In genomic region chr10:19839090-19839489, GRCh38 we compare ENCODE assay signal across 14 cellular contexts. TPM values are rescaled to one million over a fixed set of nuclear protein-coding genes. Genes with fewer than 3 reads are reported as not detected.
DNase-seq lines count a peak whose midpoint lies in the region; ATAC-seq and TF ChIP-seq lines count a peak whose summit lies in the region.
"Had no signal": no experiment of that assay in that cellular context is flagged by ENCODE, and none has a peak within 500 bp of the region (broad histone marks: within the 10 kb centered on the region; RNA-seq: fewer than 3 reads in every experiment).

No MANE protein-coding gene starts in this region.

- H3K4me3 ChIP-seq in right cardiac atrium (ENCODE audit: low read length), result no peak overlapping the region
- no peak overlapping the region for H3K4me3 ChIP-seq in iPS-18a (ENCODE audit: low read length)
- H3K4me3 ChIP-seq: BLaER1, GM23248 had no signal

- no peaks in the 10 kb centered on the region for H3K36me3 ChIP-seq in iPS-18a (ENCODE audit: control insufficient read depth, low read depth, low read length)
- H3K36me3 ChIP-seq: BLaER1 had no signal

- POLR2A ChIA-PET in WTC11 (lab: Charles Lee), result no interaction called here

- H3K27me3 Mint-ChIP-seq in WTC11 (ENCODE audit: low read depth), result no peaks in the 10 kb centered on the region
- H3K27me3 Mint-ChIP-seq: IgD-negative memory B cell had no signal

- H3K27me3 ChIP-seq in right cardiac atrium (ENCODE audit: control insufficient read depth, insufficient read depth), result no peaks in the 10 kb centered on the region
- H3K27me3 ChIP-seq in iPS-18a (ENCODE audit: control insufficient read depth, insufficient read depth, low read length), result no peaks in the 10 kb centered on the region
- H3K27me3 ChIP-seq: BLaER1 had no signal

- H3K9me3 ChIP-seq in right cardiac atrium (ENCODE audit: control insufficient read depth, low read length) (no peaks in the 10 kb centered on the region), iPS-18a (ENCODE audit: control insufficient read depth, low read depth, low read length) (no peaks in the 10 kb centered on the region)
- H3K9me3 ChIP-seq: BLaER1 had no signal

- CTCF ChIA-PET in WTC11 (lab: Charles Lee), result interaction anchor here (0.6 kb wide), 1 partner anchor 51 kb away, joined by 3 read pairs; no protein-coding TSS in a partner anchor

- no peaks in the 10 kb centered on the region for H3K36me3 Mint-ChIP-seq in WTC11
- H3K36me3 Mint-ChIP-seq: CD8-positive, alpha-beta T cell; IgD-negative memory B cell had no signal

- intact Hi-C loops in right cardiac atrium (cut with DNase I), result no loop called here
- intact Hi-C loops in left cardiac atrium (cut with DNase I), result no loop called here

- H3K4me1 ChIP-seq in right cardiac atrium (ENCODE audit: control insufficient read depth, insufficient read depth, low read length), result peaks cover 6% of the 10 kb centered on the region
- H3K4me1 ChIP-seq in iPS-18a (ENCODE audit: control insufficient read depth, low read depth, low read length), result peaks cover 41% of the 10 kb centered on the region
- H3K4me1 ChIP-seq: BLaER1 had no signal

- no peak overlapping the region for H3K9ac ChIP-seq in iPS-18a (ENCODE audit: low read length)
- H3K9ac ChIP-seq: BLaER1, GM23248 had no signal

- TF ChIP-seq CTCF in WTC11 (IDR thresholded peaks at IDR 0.05), result no peak

- DNase-seq in right cardiac atrium, result peak in 2 of 3 donors; percentile 33 to 71
- DNase-seq in left cardiac atrium, result no peak
- no peak for DNase-seq in WTC11 (ENCODE audit: low spot score)
- no peak for DNase-seq in NCI-H146 (lab: John Stamatoyannopoulos, UW)
- DNase-seq in cerebellum (ENCODE audit: low spot score), result no peak
- DNase-seq in DMS114 treated with DMSO at 0.1 percent for 48 hours (lab: John Stamatoyannopoulos, UW; ENCODE audit: unreplicated experiment), result no peak
- DNase-seq: 8988T; CD8-positive, alpha-beta T cell; DMS 273 treated with DMSO at 0.1 percent for 48 hours; GM23248; H9 had no signal

- peak overlapping the region; percentile 73 for H3K27ac Mint-ChIP-seq in WTC11
- H3K27ac Mint-ChIP-seq: CD8-positive, alpha-beta T cell; IgD-negative memory B cell had no signal

- H3K27ac ChIP-seq in right cardiac atrium (ENCODE audit: low read length) (no peak overlapping the region), iPS-18a (ENCODE audit: low read length) (peak overlapping the region; percentile 40)
- H3K27ac ChIP-seq: BLaER1, GM23248 had no signal

- peaks cover 67% of the 10 kb centered on the region for H3K4me1 Mint-ChIP-seq in WTC11
- H3K4me1 Mint-ChIP-seq: IgD-negative memory B cell had no signal

- no peak overlapping the region for H3K4me3 Mint-ChIP-seq in WTC11
- H3K4me3 Mint-ChIP-seq: CD8-positive, alpha-beta T cell; H9; IgD-negative memory B cell had no signal

- ATAC-seq in right cardiac atrium (peak; percentile 13 to 62), left cardiac atrium (no peak), WTC11 (no peak)
- ATAC-seq: CD8-positive, alpha-beta T cell had no signal

- WGBS in right cardiac atrium, result 61% methylated on average over 3 of the region's 3 CpGs

- peaks cover 3% of the 10 kb centered on the region; the same call in 1 of the 2 replicates for H3K9me3 Mint-ChIP-seq in WTC11
- H3K9me3 Mint-ChIP-seq: CD8-positive, alpha-beta T cell; H9 had no signal

TF ChIP-seq in WTC11, 78 proteins besides CTCF, POLR2A, EP300 and RAD21:
- no peak for TF ChIP-seq CREB1 (CRISPR knock-in tag; IDR thresholded peaks at IDR 0.05)
- TF ChIP-seq NFATC4 (CRISPR knock-in tag; IDR thresholded peaks at IDR 0.05), result no peak
- TF ChIP-seq, protein P1, sequence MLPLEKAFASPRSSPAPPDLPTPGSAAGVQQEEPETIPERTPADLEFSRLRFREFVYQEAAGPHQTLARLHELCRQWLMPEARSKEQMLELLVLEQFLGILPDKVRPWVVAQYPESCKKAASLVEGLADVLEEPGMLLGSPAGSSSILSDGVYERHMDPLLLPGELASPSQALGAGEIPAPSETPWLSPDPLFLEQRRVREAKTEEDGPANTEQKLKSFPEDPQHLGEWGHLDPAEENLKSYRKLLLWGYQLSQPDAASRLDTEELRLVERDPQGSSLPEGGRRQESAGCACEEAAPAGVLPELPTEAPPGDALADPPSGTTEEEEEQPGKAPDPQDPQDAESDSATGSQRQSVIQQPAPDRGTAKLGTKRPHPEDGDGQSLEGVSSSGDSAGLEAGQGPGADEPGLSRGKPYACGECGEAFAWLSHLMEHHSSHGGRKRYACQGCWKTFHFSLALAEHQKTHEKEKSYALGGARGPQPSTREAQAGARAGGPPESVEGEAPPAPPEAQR (CRISPR knock-in tag; IDR thresholded peaks at IDR 0.05), result no peak
- no peak for TF ChIP-seq E2F1 (CRISPR knock-in tag; IDR thresholded peaks at IDR 0.05)

RNA-seq across cellular contexts. Expression of gene PLXDC2, which starts 22.9 kb away (rescaled TPM):
- total RNA-seq in right cardiac atrium (10 to 100 TPM; 25.2 to 37.4 (median 27.0) TPM), left cardiac atrium (10 to 100 TPM; 19.8 to 25.3 TPM), WTC11 (2021) (31.7 to 37.9 TPM (median 37.8 TPM) in 3 replicates), cerebellum (59.6 TPM)
- polyA plus RNA-seq in right cardiac atrium, result 5.5 TPM

Comparison
In these comparisons a context has a peak if more than half of its experiments do, and no peak if none do; other contexts are left out.
1. ATAC-seq: peak in right cardiac atrium (2 of 2); none in left cardiac atrium (0 of 2) and WTC11 (single experiment).
2. DNase-seq: peak in right cardiac atrium (2 of 3); none in left cardiac atrium (single experiment), WTC11 (single experiment), NCI-H146 (single experiment), cerebellum (single experiment) and DMS114 treated with DMSO at 0.1 percent for 48 hours (single experiment).